ENCODE assay signal across 8 cellular contexts in genomic region chrX:70434352-70434866, GRCh38. TPM values are rescaled to one million over a fixed set of nuclear protein-coding genes. Genes with fewer than 3 reads are reported as not detected.
DNase-seq lines count a peak whose midpoint lies in the region; ATAC-seq and TF ChIP-seq lines count a peak whose summit lies in the region.

No MANE protein-coding gene starts in this region.

- DNase-seq in A172 (ENCODE audit: low spot score) (peak; percentile 81), NCI-H2171 (lab: John Stamatoyannopoulos, UW) (peak; percentile 75), WERI-Rb-1 (peak; percentile 89), cerebellar cortex (ENCODE audit: low spot score) (peak; percentile 88), islet precursor cell (peak; percentile 95), smooth muscle cell of the brain vasculature (ENCODE audit: low read depth, low spot score) (peak; percentile 43)

- no peak for TF ChIP-seq CTCF in WERI-Rb-1 (IDR thresholded peaks at IDR 0.05; ENCODE audit: low read depth, low read length)

- peak overlapping the region; percentile 63 for H3K4me3 ChIP-seq in WERI-Rb-1 (ENCODE audit: low read depth, low read length)

- H3K36me3 ChIP-seq in WERI-Rb-1, result no peaks in the 10 kb centered on the region

- H3K9me3 ChIP-seq in WERI-Rb-1 (ENCODE audit: severe bottlenecking), result no peaks in the 10 kb centered on the region

- ATAC-seq in GM18868 (IDR thresholded peaks at IDR 0.05; ENCODE audit: unreplicated experiment) (peak; percentile 57), HG03095 (IDR thresholded peaks at IDR 0.05; ENCODE audit: unreplicated experiment) (peak; percentile 54)

- peaks cover 33% of the 10 kb centered on the region for H3K27me3 ChIP-seq in WERI-Rb-1 (ENCODE audit: insufficient read depth, low read depth, severe bottlenecking)

- peak overlapping the region; percentile 49 for H3K27ac ChIP-seq in WERI-Rb-1

RNA-seq across cellular contexts. Expression of gene DLG3, which starts 10.2 kb away (rescaled TPM):
- total RNA-seq in A172 (2014; rRNA removed; shearing (Covaris generic)), result 10.2 and 11.9 TPM in 2 replicates

RNA-seq across cellular contexts. Expression of gene GDPD2, which starts 11.3 kb away (rescaled TPM):
- total RNA-seq in A172 (2014; rRNA removed; shearing (Covaris generic)), result 0.07 and 0.12 TPM in 2 replicates

Comparison
In these comparisons a context has a peak if more than half of its experiments do, and no peak if none do; other contexts are left out.
1. Peak in every context shown above with its lines: DNase-seq, ATAC-seq, H3K4me3 ChIP-seq and H3K27ac ChIP-seq.
2. DNase-seq: peak in every context shown above with its lines; median percentile 95 in islet precursor cell; 89 in WERI-Rb-1; 88 in cerebellar cortex; 81 in A172; 75 in NCI-H2171; 43 in smooth muscle cell of the brain vasculature.